In genomic region chr10:12443026-12443425, GRCh38 we compare ENCODE assay signal across 23 cellular contexts.
DNase-seq lines count a peak whose midpoint lies in the region; ATAC-seq and TF ChIP-seq lines count a peak whose summit lies in the region.
"Had no signal": no experiment of that assay in that cellular context is flagged by ENCODE, and none has a peak within 500 bp of the region (broad histone marks: within the 10 kb centered on the region; RNA-seq: fewer than 3 reads in every experiment).

No MANE protein-coding gene starts in this region.

- no peak for ATAC-seq in naive B cell (ENCODE audit: low read depth in 2 of 2)
- ATAC-seq: A549; CD8-positive, alpha-beta T cell; GM12878 had no signal

- DNase-seq in activated naive CD4-positive, alpha-beta T cell treated with anti-CD3 and anti-CD28 coated beads for 36 hours, result no peak
- DNase-seq in chondrocyte (ENCODE audit: low spot score) (no peak), naive B cell (no peak), osteoblast (ENCODE audit: insufficient read length, low spot score, missing footprints) (no peak)
- DNase-seq in stimulated activated CD4-positive, alpha-beta T cell treated with anti-CD3 and anti-CD28 coated beads, Interleukin-4, amount 100 ng/mL, for 1 hour, result no peak
- DNase-seq: AML-193; Caco-2; Calu3; CD4-positive, alpha-beta T cell; CD8-positive, alpha-beta T cell; DMS153; DMS53; DMS79; DND-41; EL; GDM1 had no signal

- no peak overlapping the region for H3K4me3 Mint-ChIP-seq in activated naive CD4-positive, alpha-beta T cell treated with anti-CD3 and anti-CD28 coated beads, Interleukin-2, amount 50 U/mL, for 24 hours
- H3K4me3 Mint-ChIP-seq in activated naive CD4-positive, alpha-beta T cell treated with anti-CD3 and anti-CD28 coated beads for 36 hours, result no peak overlapping the region
- H3K4me3 Mint-ChIP-seq in chondrocyte (ENCODE audit: unreplicated experiment) (no peak overlapping the region), naive B cell (no peak overlapping the region)
- H3K4me3 Mint-ChIP-seq: B cell; CD4-positive, alpha-beta T cell; CD8-positive, alpha-beta T cell had no signal

- H3K27ac Mint-ChIP-seq in activated naive CD4-positive, alpha-beta T cell treated with anti-CD3 and anti-CD28 coated beads, Interleukin-2, amount 50 U/mL, for 24 hours, result peak overlapping the region; percentile 33
- H3K27ac Mint-ChIP-seq in activated naive CD4-positive, alpha-beta T cell treated with anti-CD3 and anti-CD28 coated beads for 36 hours, result no peak overlapping the region
- H3K27ac Mint-ChIP-seq in chondrocyte (ENCODE audit: unreplicated experiment), result peak overlapping the region; percentile 15
- H3K27ac Mint-ChIP-seq in naive B cell, result peak overlapping the region in 4 of 6 donors; percentile 4 to 67 (median 26)
- H3K27ac Mint-ChIP-seq: B cell; CD4-positive, alpha-beta T cell; CD8-positive, alpha-beta T cell had no signal

- no peak overlapping the region for H3K4me2 ChIP-seq in osteoblast (ENCODE audit: insufficient read depth, low read length)
- H3K4me2 ChIP-seq: A549; BLaER1 treated with 17β-estradiol and CSF1 and Interleukin-3, amounts not matched to agents 10 nM and 100 nM had no signal

- intact Hi-C loops in activated naive CD4-positive, alpha-beta T cell treated with anti-CD3 and anti-CD28 coated beads for 36 hours (cut with micrococcal nuclease), result no loop called here

- H3K4me1 Mint-ChIP-seq in activated naive CD4-positive, alpha-beta T cell treated with anti-CD3 and anti-CD28 coated beads, Interleukin-2, amount 50 U/mL, for 24 hours, result peaks cover 40% of the 10 kb centered on the region
- peaks cover 34% of the 10 kb centered on the region for H3K4me1 Mint-ChIP-seq in activated naive CD4-positive, alpha-beta T cell treated with anti-CD3 and anti-CD28 coated beads for 36 hours (ENCODE audit: low read depth)
- H3K4me1 Mint-ChIP-seq in chondrocyte (ENCODE audit: low read depth) (peaks cover 52% of the 10 kb centered on the region), naive B cell (peaks cover 38 to 69% (median 46%) of the 10 kb centered on the region in 3 donors)

- H3K9me3 ChIP-seq in osteoblast (ENCODE audit: low read depth, low read length), result no peaks in the 10 kb centered on the region
- H3K9me3 ChIP-seq: A549 had no signal

- H4K20me1 ChIP-seq in osteoblast (ENCODE audit: insufficient read depth, low read length), result no peaks in the 10 kb centered on the region

- H2AFZ ChIP-seq in osteoblast (ENCODE audit: low read length), result no peak overlapping the region

- H3K36me3 Mint-ChIP-seq in activated naive CD4-positive, alpha-beta T cell treated with anti-CD3 and anti-CD28 coated beads, Interleukin-2, amount 50 U/mL, for 24 hours, result peaks cover 12% of the 10 kb centered on the region
- H3K36me3 Mint-ChIP-seq in activated naive CD4-positive, alpha-beta T cell treated with anti-CD3 and anti-CD28 coated beads for 36 hours (ENCODE audit: low read depth), result peaks cover 12% of the 10 kb centered on the region
- H3K36me3 Mint-ChIP-seq in chondrocyte (ENCODE audit: low read depth), result no peaks in the 10 kb centered on the region
- peaks cover 16 to 19% of the 10 kb centered on the region in 2 donors for H3K36me3 Mint-ChIP-seq in naive B cell

- no peaks in the 10 kb centered on the region for H3K27me3 ChIP-seq in osteoblast (ENCODE audit: insufficient read depth, low read length)

- H3K79me2 ChIP-seq in osteoblast (ENCODE audit: insufficient read depth, low read length), result no peaks in the 10 kb centered on the region

- TF ChIP-seq CTCF in chondrocyte (IDR thresholded peaks at IDR 0.05), result no peak
- no peak for TF ChIP-seq CTCF in osteoblast (IDR thresholded peaks at IDR 0.05; ENCODE audit: extremely low read depth, low read depth, low read length)

- no peaks in the 10 kb centered on the region for H3K36me3 ChIP-seq in osteoblast (ENCODE audit: insufficient read depth, low read length)

- no peak overlapping the region for H3K27ac ChIP-seq in osteoblast (ENCODE audit: low read depth, low read length)
- H3K27ac ChIP-seq: 22Rv1; A549; BLaER1 treated with 17β-estradiol and CSF1 and Interleukin-3, amounts not matched to agents 10 nM and 100 nM; C4-2B had no signal

- H3K27me3 Mint-ChIP-seq in activated naive CD4-positive, alpha-beta T cell treated with anti-CD3 and anti-CD28 coated beads, Interleukin-2, amount 50 U/mL, for 24 hours, result no peaks in the 10 kb centered on the region
- no peaks in the 10 kb centered on the region for H3K27me3 Mint-ChIP-seq in activated naive CD4-positive, alpha-beta T cell treated with anti-CD3 and anti-CD28 coated beads for 36 hours (ENCODE audit: low read depth)
- H3K27me3 Mint-ChIP-seq in chondrocyte (ENCODE audit: low read depth), result no peaks in the 10 kb centered on the region
- H3K27me3 Mint-ChIP-seq in naive B cell, result no peaks in the 10 kb centered on the region
- H3K27me3 Mint-ChIP-seq: B cell; CD4-positive, alpha-beta T cell had no signal

- peaks cover 6% of the 10 kb centered on the region for H3K4me1 ChIP-seq in osteoblast (ENCODE audit: insufficient read depth, low read length)
- H3K4me1 ChIP-seq: A549 had no signal

- H3K9me3 Mint-ChIP-seq in activated naive CD4-positive, alpha-beta T cell treated with anti-CD3 and anti-CD28 coated beads, Interleukin-2, amount 50 U/mL, for 24 hours, result peaks cover 4% of the 10 kb centered on the region
- peaks cover 16% of the 10 kb centered on the region for H3K9me3 Mint-ChIP-seq in activated naive CD4-positive, alpha-beta T cell treated with anti-CD3 and anti-CD28 coated beads for 36 hours
- H3K9me3 Mint-ChIP-seq in chondrocyte (ENCODE audit: low read depth) (no peaks in the 10 kb centered on the region), naive B cell (peaks cover 4 to 11% (median 8%) of the 10 kb centered on the region in 7 donors)

- no peak overlapping the region for H3K4me3 ChIP-seq in osteoblast (ENCODE audit: insufficient read depth, low read length)
- H3K4me3 ChIP-seq: A549; BLaER1 treated with 17β-estradiol and CSF1 and Interleukin-3, amounts not matched to agents 10 nM and 100 nM; GM12878 had no signal

- CTCF ChIA-PET in activated naive CD4-positive, alpha-beta T cell treated with anti-CD3 and anti-CD28 coated beads for 36 hours (lab: Charles Lee), result no interaction called here
